Comparison of ENCODE assay signal across 1 cellular context in the genomic region with DNA sequence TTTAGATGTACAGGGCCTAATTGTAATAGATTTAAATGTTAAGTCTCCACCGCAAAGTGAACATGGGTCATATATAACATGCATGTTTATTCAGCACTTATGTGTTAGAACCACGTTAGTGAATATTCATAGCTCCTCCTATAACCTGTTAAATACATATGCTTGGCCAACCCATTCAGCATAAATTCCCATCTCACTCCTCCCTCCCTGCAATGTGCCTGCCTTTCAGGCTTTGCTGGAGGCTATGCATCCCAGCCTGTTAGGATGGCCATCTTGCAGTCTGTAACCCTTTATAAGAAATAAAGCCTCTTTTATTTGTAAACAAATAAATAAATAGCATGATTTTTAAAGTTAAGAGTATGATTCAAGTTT.
TF ChIP-seq lines count a peak whose summit lies in the region.

No MANE protein-coding gene starts in this region.

TF ChIP-seq in HepG2, 621 proteins besides CTCF, POLR2A, EP300 and RAD21:
- TF ChIP-seq ATF7-NPFF (CRISPR knock-in tag; IDR thresholded peaks at IDR 0.05; ENCODE audit: low read depth) = no peak
- TF ChIP-seq KMT2A (CRISPR knock-in tag; IDR thresholded peaks at IDR 0.05) = no peak
- no peak for TF ChIP-seq SIX1 (CRISPR knock-in tag; IDR thresholded peaks at IDR 0.05; ENCODE audit: borderline replicate concordance)
- TF ChIP-seq SRY (CRISPR knock-in tag; IDR thresholded peaks at IDR 0.05) = no peak
